13 cellular contexts compared by ENCODE assay signal in genomic region chr17:57953219-57953618, GRCh38. TPM values are rescaled to one million over a fixed set of nuclear protein-coding genes. Genes with fewer than 3 reads are reported as not detected.
DNase-seq lines count a peak whose midpoint lies in the region; ATAC-seq lines count a peak whose summit lies in the region.
"Had no signal": no experiment of that assay in that cellular context is flagged by ENCODE, and none has a peak within 500 bp of the region (broad histone marks: within the 10 kb centered on the region; RNA-seq: fewer than 3 reads in every experiment).

No MANE protein-coding gene starts in this region.

- peak; percentile 46 for DNase-seq in M059J (ENCODE audit: low read depth)
- peak; percentile 28 for DNase-seq in cerebellar cortex (ENCODE audit: low spot score)
- DNase-seq in NCI-H1092 treated with DMSO at 0.1 percent for 48 hours (lab: John Stamatoyannopoulos, UW): no peak
- no peak for DNase-seq in DMS79 treated with DMSO at 0.1 percent for 48 hours (lab: John Stamatoyannopoulos, UW)
- DNase-seq: activated T-cell treated with anti-CD3 and anti-CD28 coated beads, Interleukin-2, amount 50 U/mL, for 72 hours; central memory CD4-positive, alpha-beta T cell; NCI-H1930; stimulated activated CD4-positive, alpha-beta T cell treated with anti-CD3 and anti-CD28 coated beads, Interleukin-4, amount 100 ng/mL, for 1 hour had no signal

- ATAC-seq in GM18873 (IDR thresholded peaks at IDR 0.05; ENCODE audit: low FRiP score, unreplicated experiment) (no peak), HG02970 (IDR thresholded peaks at IDR 0.05; ENCODE audit: low FRiP score, unreplicated experiment) (no peak)
- ATAC-seq: activated T-cell treated with anti-CD3 and anti-CD28 coated beads, Interleukin-2, amount 50 U/mL, for 72 hours had no signal

- no peaks in the 10 kb centered on the region for H3K27me3 ChIP-seq in muscle layer of duodenum (ENCODE audit: low read depth, low read length)

- peaks cover 33 to 61% of the 10 kb centered on the region in 2 donors for H3K4me1 ChIP-seq in muscle layer of duodenum (ENCODE audit: control insufficient read depth in 1 of 2, insufficient read depth in 2 of 2, low read length in 2 of 2)

- H3K9me3 ChIP-seq in muscle layer of duodenum (ENCODE audit: control insufficient read depth in 1 of 2, low read length in 2 of 2): no peaks in the 10 kb centered on the region

- H3K27ac ChIP-seq in muscle layer of duodenum (ENCODE audit: low read length): peak overlapping the region; percentile 93
- H3K27ac ChIP-seq in temporal lobe (ENCODE audit: low read depth, low read length): peak overlapping the region; percentile 86
- H3K27ac ChIP-seq: VCaP had no signal

- H3K4me3 ChIP-seq in muscle layer of duodenum (ENCODE audit: low read depth in 1 of 2, low read length in 2 of 2): peak overlapping the region in 1 of 2 donors; percentile 73

- no peaks in the 10 kb centered on the region for H3K36me3 ChIP-seq in muscle layer of duodenum (ENCODE audit: control insufficient read depth in 1 of 2, insufficient read depth in 2 of 2, low read length in 2 of 2)

RNA-seq across cellular contexts. Expression of gene CUEDC1, which starts 2.0 kb away (rescaled TPM):
- total RNA-seq in M059J (2014; rRNA removed; shearing (Covaris generic)): 4.4 and 16.2 TPM in 2 replicates
- total RNA-seq in temporal lobe: 9.1 TPM

RNA-seq across cellular contexts. Expression of gene VEZF1, which starts 34.8 kb away (rescaled TPM):
- 62.4 and 63.3 TPM in 2 replicates for total RNA-seq in M059J (2014; rRNA removed; shearing (Covaris generic))
- total RNA-seq in temporal lobe: 55.6 TPM

RNA-seq across cellular contexts. Expression of gene SRSF1, which starts 53.8 kb away (rescaled TPM):
- 336 and 365 TPM in 2 replicates for total RNA-seq in M059J (2014; rRNA removed; shearing (Covaris generic))
- 217 TPM for total RNA-seq in temporal lobe

Comparison
In these comparisons a context has a peak if more than half of its experiments do, and no peak if none do; other contexts are left out.
1. DNase-seq: peak in M059J (single experiment) and cerebellar cortex (single experiment); none in NCI-H1092 treated with DMSO at 0.1 percent for 48 hours (single experiment) and DMS79 treated with DMSO at 0.1 percent for 48 hours (single experiment).